19 cellular contexts compared by ENCODE assay signal in genomic region chr15:59367022-59367451, GRCh38. TPM values are rescaled to one million over a fixed set of nuclear protein-coding genes. Genes with fewer than 3 reads are reported as not detected.
A peak's percentile ranks its signal among the peaks of the same experiment; 100 is the strongest.
DNase-seq lines count a peak whose midpoint lies in the region; ATAC-seq and TF ChIP-seq lines count a peak whose summit lies in the region.
"Had no signal": no experiment of that assay in that cellular context is flagged by ENCODE, and none has a peak within 500 bp of the region (broad histone marks: within the 10 kb centered on the region; RNA-seq: fewer than 3 reads in every experiment).

No MANE protein-coding gene starts in this region.

- no peaks in the 10 kb centered on the region for H3K9me3 ChIP-seq in Panc1 (ENCODE audit: control insufficient read depth, insufficient read depth, low read depth, low read length)
- H3K9me3 ChIP-seq: mucosa of descending colon, stomach had no signal

- POLR2A ChIA-PET in Panc1 (lab: Charles Lee), result interaction anchor here (0.6 to 1.0 kb wide), 3 partner anchors 14 to 280 kb away, joined by 3 to 14 read pairs (median 11); no protein-coding TSS in a partner anchor

- no peaks in the 10 kb centered on the region for H3K36me3 ChIP-seq in Panc1 (ENCODE audit: control insufficient read depth, insufficient read depth, low read length)
- H3K36me3 ChIP-seq: stomach had no signal

- peak overlapping the region; percentile 54 for H3K27ac Mint-ChIP-seq in osteocyte (ENCODE audit: unreplicated experiment)
- H3K27ac Mint-ChIP-seq: activated naive CD4-positive, alpha-beta T cell treated with anti-CD3 and anti-CD28 coated beads for 36 hours; brain; CD4-positive, CD25-positive, alpha-beta regulatory T cell; endodermal cell had no signal

- H3K27ac ChIP-seq in Panc1 (ENCODE audit: low read length) (0 out of 2 replicates have a peak overlapping the region, but pooled peaks have one; percentile 18), dorsolateral prefrontal cortex (peak overlapping the region in 39 of 59 donors; percentile 1 to 79 (median 56))
- H3K27ac ChIP-seq: parathyroid adenoma, stomach had no signal

- no peak overlapping the region for H3K4me3 ChIP-seq in Panc1 (ENCODE audit: low read depth in 2 of 2, low read length in 2 of 2)
- H3K4me3 ChIP-seq in dorsolateral prefrontal cortex, result peak overlapping the region in 7 of 59 donors; percentile 7 to 31 (median 15)
- H3K4me3 ChIP-seq in foreskin fibroblast (ENCODE audit: low read depth in 1 of 2, low read length in 2 of 2), result no peak overlapping the region
- H3K4me3 ChIP-seq: mucosa of descending colon, stomach had no signal

- ATAC-seq in Panc1 (no peak), HG02759 (IDR thresholded peaks at IDR 0.05; ENCODE audit: unreplicated experiment) (no peak)

- no peaks in the 10 kb centered on the region for H3K36me3 Mint-ChIP-seq in osteocyte (ENCODE audit: unreplicated experiment)
- H3K36me3 Mint-ChIP-seq: brain; CD4-positive, CD25-positive, alpha-beta regulatory T cell had no signal

- no peaks in the 10 kb centered on the region for H3K9me3 Mint-ChIP-seq in osteocyte (ENCODE audit: unreplicated experiment)
- H3K9me3 Mint-ChIP-seq: activated naive CD4-positive, alpha-beta T cell treated with anti-CD3 and anti-CD28 coated beads for 36 hours; endodermal cell had no signal

- DNase-seq in ELR (ENCODE audit: low read depth) (peak; percentile 47), Panc1 (ENCODE audit: low read depth, low spot score) (no peak), dorsolateral prefrontal cortex (no peak), osteocyte (ENCODE audit: extremely low spot score, unreplicated experiment) (no peak), foreskin fibroblast (no peak), NCI-H82 treated with DMSO at 0.1 percent for 48 hours (lab: John Stamatoyannopoulos, UW; ENCODE audit: unreplicated experiment) (no peak)
- DNase-seq in activated naive CD4-positive, alpha-beta T cell treated with Interleukin-2 at 50 U/mL for 16 hours, result no peak
- DNase-seq: activated CD8-positive, alpha-beta memory T cell treated with anti-CD3 and anti-CD28 coated beads, Interleukin-2, amount 50 U/mL, for 48 hours; activated naive CD4-positive, alpha-beta T cell treated with anti-CD3 and anti-CD28 coated beads for 36 hours; CD4-positive, CD25-positive, alpha-beta regulatory T cell; endodermal cell; islet precursor cell; NCI-H1436 treated with DMSO at 0.1 percent for 48 hours; stimulated activated CD4-positive, alpha-beta T cell treated with anti-CD3 and anti-CD28 coated beads, Interleukin-12 subunit alpha, Interleukin-12 subunit beta, amount 100 ng/mL, for 4 hours; stomach had no signal

- no peak for TF ChIP-seq CTCF in Panc1 (IDR thresholded peaks at IDR 0.05)
- no peak for TF ChIP-seq CTCF in dorsolateral prefrontal cortex (IDR thresholded peaks at IDR 0.05 in 54 of 56, conservative IDR thresholded peaks at IDR 0.05 in 2 of 56; ENCODE audit: low read depth in 1 of 56, partially characterized antibody in 56 of 56)
- no peak for TF ChIP-seq CTCF in osteocyte (IDR thresholded peaks at IDR 0.05)
- no peak for TF ChIP-seq CTCF in foreskin fibroblast (IDR thresholded peaks at IDR 0.05; ENCODE audit: low read depth, low read length)

- peaks cover 41% of the 10 kb centered on the region for H3K4me1 Mint-ChIP-seq in osteocyte (ENCODE audit: unreplicated experiment)

- CTCF ChIA-PET in Panc1 (lab: Charles Lee), result interaction anchor here (0.6 kb wide), 1 partner anchor 22 kb away, joined by 6 read pairs; no protein-coding TSS in a partner anchor

- H3K27me3 ChIP-seq in Panc1 (ENCODE audit: control insufficient read depth, insufficient read depth, low read length), result no peaks in the 10 kb centered on the region
- no peaks in the 10 kb centered on the region for H3K27me3 ChIP-seq in dorsolateral prefrontal cortex

- H3K4me3 Mint-ChIP-seq in osteocyte (ENCODE audit: unreplicated experiment), result no peak overlapping the region
- H3K4me3 Mint-ChIP-seq: activated naive CD4-positive, alpha-beta T cell treated with anti-CD3 and anti-CD28 coated beads for 36 hours; CD4-positive, CD25-positive, alpha-beta regulatory T cell; endodermal cell had no signal

- intact Hi-C loops in Panc1 (cut with micrococcal nuclease; ENCODE audit: unreplicated experiment), result no loop called here
- intact Hi-C loops in dorsolateral prefrontal cortex (cut with DNase I), result loop anchor here in 1 of 2 donors (2.0 kb wide), 1 partner anchor 120 kb away; no protein-coding TSS in a partner anchor

- BruUV-seq in Panc1 (replicated peaks; lab: Mats Ljungman, UMichigan), result no TSS peak

- in situ Hi-C loops in Panc1 (cut with HindIII; ENCODE audit: low pct_unique_long_range_greater_than_20kb, low sequenced_read_pairs), result no loop called here

- H3K27me3 Mint-ChIP-seq in osteocyte (ENCODE audit: unreplicated experiment), result no peaks in the 10 kb centered on the region

- H3K4me1 ChIP-seq in Panc1 (ENCODE audit: control insufficient read depth, insufficient read depth, low read length), result peaks cover 32% of the 10 kb centered on the region
- H3K4me1 ChIP-seq: parathyroid adenoma had no signal

RNA-seq across cellular contexts. Expression of gene MYO1E, which starts 5.6 kb away (rescaled TPM):
- total RNA-seq in Panc1 (2021; ENCODE audit: unreplicated experiment) (161 TPM), dorsolateral prefrontal cortex (100 to 1,000 TPM in 17 of 120 experiments, 10 to 100 TPM in 103; 28.1 to 166 (median 63.9) TPM), osteocyte (84.6 and 105 TPM in 2 replicates)
- polyA plus RNA-seq in Panc1 (2012; ENCODE audit: insufficient read length), result 113 TPM
